1 cellular context compared by ENCODE assay signal in the genomic region with DNA sequence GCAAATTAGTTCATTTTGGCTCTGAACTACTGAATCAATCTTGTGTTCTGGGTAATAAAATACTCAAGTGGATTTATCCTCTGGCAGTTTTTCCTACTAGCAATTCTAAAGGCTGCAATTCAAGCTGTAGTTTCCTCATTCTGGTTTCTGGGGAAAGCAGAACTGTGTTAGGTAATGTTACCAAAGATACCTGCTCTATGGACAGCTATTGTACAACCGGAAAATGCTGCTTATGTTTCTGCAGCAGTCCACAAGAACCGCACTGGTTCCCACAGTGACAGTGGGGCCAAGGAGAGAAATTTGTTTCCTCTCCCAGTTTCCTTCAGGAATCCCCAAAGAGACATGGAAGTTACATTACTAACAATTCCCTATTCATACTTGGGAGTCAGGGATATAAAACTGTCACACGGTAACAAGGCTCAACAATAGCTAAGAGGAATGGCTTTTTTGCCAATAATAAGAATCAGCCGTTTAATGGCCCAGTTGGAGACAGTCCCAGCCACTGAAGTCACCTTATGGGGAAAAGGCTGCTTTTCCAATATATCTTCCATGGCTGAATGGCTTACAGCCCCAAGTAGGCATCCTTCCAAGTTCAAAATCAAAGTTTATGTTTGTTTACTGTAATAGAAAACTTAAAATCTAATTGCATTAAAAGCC.
A peak's percentile ranks its signal among the peaks of the same experiment; 100 is the strongest.
TF ChIP-seq lines count a peak whose summit lies in the region.

No MANE protein-coding gene starts in this region.

TF ChIP-seq in HEK293, 187 proteins besides CTCF, POLR2A, EP300 and RAD21 (continued from another document and continues in another):
- TF ChIP-seq, protein P1, sequence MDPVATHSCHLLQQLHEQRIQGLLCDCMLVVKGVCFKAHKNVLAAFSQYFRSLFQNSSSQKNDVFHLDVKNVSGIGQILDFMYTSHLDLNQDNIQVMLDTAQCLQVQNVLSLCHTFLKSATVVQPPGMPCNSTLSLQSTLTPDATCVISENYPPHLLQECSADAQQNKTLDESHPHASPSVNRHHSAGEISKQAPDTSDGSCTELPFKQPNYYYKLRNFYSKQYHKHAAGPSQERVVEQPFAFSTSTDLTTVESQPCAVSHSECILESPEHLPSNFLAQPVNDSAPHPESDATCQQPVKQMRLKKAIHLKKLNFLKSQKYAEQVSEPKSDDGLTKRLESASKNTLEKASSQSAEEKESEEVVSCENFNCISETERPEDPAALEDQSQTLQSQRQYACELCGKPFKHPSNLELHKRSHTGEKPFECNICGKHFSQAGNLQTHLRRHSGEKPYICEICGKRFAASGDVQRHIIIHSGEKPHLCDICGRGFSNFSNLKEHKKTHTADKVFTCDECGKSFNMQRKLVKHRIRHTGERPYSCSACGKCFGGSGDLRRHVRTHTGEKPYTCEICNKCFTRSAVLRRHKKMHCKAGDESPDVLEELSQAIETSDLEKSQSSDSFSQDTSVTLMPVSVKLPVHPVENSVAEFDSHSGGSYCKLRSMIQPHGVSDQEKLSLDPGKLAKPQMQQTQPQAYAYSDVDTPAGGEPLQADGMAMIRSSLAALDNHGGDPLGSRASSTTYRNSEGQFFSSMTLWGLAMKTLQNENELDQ (tag by site-specific recombination; IDR thresholded peaks at IDR 0.05; ENCODE audit: low read depth): no peak
- TF ChIP-seq, protein P2, sequence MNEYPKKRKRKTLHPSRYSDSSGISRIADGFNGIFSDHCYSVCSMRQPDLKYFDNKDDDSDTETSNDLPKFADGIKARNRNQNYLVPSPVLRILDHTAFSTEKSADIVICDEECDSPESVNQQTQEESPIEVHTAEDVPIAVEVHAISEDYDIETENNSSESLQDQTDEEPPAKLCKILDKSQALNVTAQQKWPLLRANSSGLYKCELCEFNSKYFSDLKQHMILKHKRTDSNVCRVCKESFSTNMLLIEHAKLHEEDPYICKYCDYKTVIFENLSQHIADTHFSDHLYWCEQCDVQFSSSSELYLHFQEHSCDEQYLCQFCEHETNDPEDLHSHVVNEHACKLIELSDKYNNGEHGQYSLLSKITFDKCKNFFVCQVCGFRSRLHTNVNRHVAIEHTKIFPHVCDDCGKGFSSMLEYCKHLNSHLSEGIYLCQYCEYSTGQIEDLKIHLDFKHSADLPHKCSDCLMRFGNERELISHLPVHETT (tag by site-specific recombination; IDR thresholded peaks at IDR 0.05): no peak
- TF ChIP-seq ZNF549 (tag by site-specific recombination; IDR thresholded peaks at IDR 0.05) (no peak), ZNF404 (tag by site-specific recombination; IDR thresholded peaks at IDR 0.05) (no peak), YY2 (tag by site-specific recombination; IDR thresholded peaks at IDR 0.05) (no peak), ZNF629 (tag by site-specific recombination; IDR thresholded peaks at IDR 0.05) (peak; percentile 60; the same call in 1 of the 2 replicates), ZNF10 (tag by site-specific recombination; IDR thresholded peaks at IDR 0.05) (peak; percentile 62; the same call in 1 of the 2 replicates), SP7 (tag by site-specific recombination; IDR thresholded peaks at IDR 0.05) (peak; percentile 80), ZNF202 (tag by site-specific recombination; IDR thresholded peaks at IDR 0.05; ENCODE audit: borderline replicate concordance) (no peak), ZNF600 (tag by site-specific recombination; IDR thresholded peaks at IDR 0.05) (peak; percentile 67), ZNF19 (tag by site-specific recombination; IDR thresholded peaks at IDR 0.05; ENCODE audit: low read depth) (no peak), ZNF555 (tag by site-specific recombination; conservative IDR thresholded peaks at IDR 0.05) (no peak), ZNF670 (tag by site-specific recombination; IDR thresholded peaks at IDR 0.05; ENCODE audit: low read depth) (no peak), ZNF302 (tag by site-specific recombination; IDR thresholded peaks at IDR 0.05; ENCODE audit: low read depth) (no peak), ZNF16 (tag by site-specific recombination; IDR thresholded peaks at IDR 0.05; ENCODE audit: low read depth) (no peak), ZNF2 (tag by site-specific recombination; IDR thresholded peaks at IDR 0.05) (peak; percentile 70; the same call in 1 of the 2 replicates), ZNF146 (tag by site-specific recombination; IDR thresholded peaks at IDR 0.05) (no peak), ZEB2 (tag by site-specific recombination; IDR thresholded peaks at IDR 0.05) (peak; percentile 59; the same call in 1 of the 2 replicates), ZNF768 (tag by site-specific recombination; IDR thresholded peaks at IDR 0.05) (no peak), ZNF777 (tag by site-specific recombination; IDR thresholded peaks at IDR 0.05; ENCODE audit: borderline replicate concordance) (no peak), ZNF664 (tag by site-specific recombination; IDR thresholded peaks at IDR 0.05) (no peak), ZNF529 (tag by site-specific recombination; IDR thresholded peaks at IDR 0.05; ENCODE audit: insufficient replicate concordance) (no peak), KLF9 (tag by site-specific recombination; IDR thresholded peaks at IDR 0.05; ENCODE audit: low read depth) (no peak), ZNF133 (tag by site-specific recombination; IDR thresholded peaks at IDR 0.05) (no peak), ZNF140 (tag by site-specific recombination; IDR thresholded peaks at IDR 0.05) (no peak), MZF1 (tag by site-specific recombination; IDR thresholded peaks at IDR 0.05; ENCODE audit: borderline replicate concordance) (peak; percentile 99), HOXC10 (CRISPR knock-in tag; IDR thresholded peaks at IDR 0.05) (no peak), ZNF221 (tag by site-specific recombination; IDR thresholded peaks at IDR 0.05; ENCODE audit: borderline replicate concordance) (0 out of 2 replicates have a peak, but pooled peaks have one; percentile 42), ZNF175 (tag by site-specific recombination; IDR thresholded peaks at IDR 0.05) (no peak), ZNF776 (tag by site-specific recombination; IDR thresholded peaks at IDR 0.05; ENCODE audit: borderline replicate concordance) (no peak), ZNF514 (tag by site-specific recombination; IDR thresholded peaks at IDR 0.05) (no peak), OVOL3 (tag by site-specific recombination; IDR thresholded peaks at IDR 0.05) (0 out of 2 replicates have a peak, but pooled peaks have one; percentile 28), GLIS2 (tag by site-specific recombination; IDR thresholded peaks at IDR 0.05) (no peak), ZNF558 (tag by site-specific recombination; IDR thresholded peaks at IDR 0.05) (no peak)
- TF ChIP-seq, protein P3, sequence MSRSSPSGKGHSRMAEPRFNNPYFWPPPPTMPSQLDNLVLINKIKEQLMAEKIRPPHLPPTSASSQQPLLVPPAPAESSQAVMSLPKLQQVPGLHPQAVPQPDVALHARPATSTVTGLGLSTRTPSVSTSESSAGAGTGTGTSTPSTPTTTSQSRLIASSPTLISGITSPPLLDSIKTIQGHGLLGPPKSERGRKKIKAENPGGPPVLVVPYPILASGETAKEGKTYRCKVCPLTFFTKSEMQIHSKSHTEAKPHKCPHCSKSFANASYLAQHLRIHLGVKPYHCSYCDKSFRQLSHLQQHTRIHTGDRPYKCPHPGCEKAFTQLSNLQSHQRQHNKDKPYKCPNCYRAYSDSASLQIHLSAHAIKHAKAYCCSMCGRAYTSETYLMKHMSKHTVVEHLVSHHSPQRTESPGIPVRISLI (tag by site-specific recombination; IDR thresholded peaks at IDR 0.05): no peak
- TF ChIP-seq, protein P4, sequence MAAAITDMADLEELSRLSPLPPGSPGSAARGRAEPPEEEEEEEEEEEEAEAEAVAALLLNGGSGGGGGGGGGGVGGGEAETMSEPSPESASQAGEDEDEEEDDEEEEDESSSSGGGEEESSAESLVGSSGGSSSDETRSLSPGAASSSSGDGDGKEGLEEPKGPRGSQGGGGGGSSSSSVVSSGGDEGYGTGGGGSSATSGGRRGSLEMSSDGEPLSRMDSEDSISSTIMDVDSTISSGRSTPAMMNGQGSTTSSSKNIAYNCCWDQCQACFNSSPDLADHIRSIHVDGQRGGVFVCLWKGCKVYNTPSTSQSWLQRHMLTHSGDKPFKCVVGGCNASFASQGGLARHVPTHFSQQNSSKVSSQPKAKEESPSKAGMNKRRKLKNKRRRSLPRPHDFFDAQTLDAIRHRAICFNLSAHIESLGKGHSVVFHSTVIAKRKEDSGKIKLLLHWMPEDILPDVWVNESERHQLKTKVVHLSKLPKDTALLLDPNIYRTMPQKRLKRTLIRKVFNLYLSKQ (tag by site-specific recombination; IDR thresholded peaks at IDR 0.05; ENCODE audit: borderline replicate concordance): no peak
- TF ChIP-seq, protein P5, sequence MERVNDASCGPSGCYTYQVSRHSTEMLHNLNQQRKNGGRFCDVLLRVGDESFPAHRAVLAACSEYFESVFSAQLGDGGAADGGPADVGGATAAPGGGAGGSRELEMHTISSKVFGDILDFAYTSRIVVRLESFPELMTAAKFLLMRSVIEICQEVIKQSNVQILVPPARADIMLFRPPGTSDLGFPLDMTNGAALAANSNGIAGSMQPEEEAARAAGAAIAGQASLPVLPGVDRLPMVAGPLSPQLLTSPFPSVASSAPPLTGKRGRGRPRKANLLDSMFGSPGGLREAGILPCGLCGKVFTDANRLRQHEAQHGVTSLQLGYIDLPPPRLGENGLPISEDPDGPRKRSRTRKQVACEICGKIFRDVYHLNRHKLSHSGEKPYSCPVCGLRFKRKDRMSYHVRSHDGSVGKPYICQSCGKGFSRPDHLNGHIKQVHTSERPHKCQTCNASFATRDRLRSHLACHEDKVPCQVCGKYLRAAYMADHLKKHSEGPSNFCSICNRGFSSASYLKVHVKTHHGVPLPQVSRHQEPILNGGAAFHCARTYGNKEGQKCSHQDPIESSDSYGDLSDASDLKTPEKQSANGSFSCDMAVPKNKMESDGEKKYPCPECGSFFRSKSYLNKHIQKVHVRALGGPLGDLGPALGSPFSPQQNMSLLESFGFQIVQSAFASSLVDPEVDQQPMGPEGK (tag by site-specific recombination; IDR thresholded peaks at IDR 0.05): peak; percentile 54; the same call in 1 of the 2 replicates
- TF ChIP-seq, protein P6, sequence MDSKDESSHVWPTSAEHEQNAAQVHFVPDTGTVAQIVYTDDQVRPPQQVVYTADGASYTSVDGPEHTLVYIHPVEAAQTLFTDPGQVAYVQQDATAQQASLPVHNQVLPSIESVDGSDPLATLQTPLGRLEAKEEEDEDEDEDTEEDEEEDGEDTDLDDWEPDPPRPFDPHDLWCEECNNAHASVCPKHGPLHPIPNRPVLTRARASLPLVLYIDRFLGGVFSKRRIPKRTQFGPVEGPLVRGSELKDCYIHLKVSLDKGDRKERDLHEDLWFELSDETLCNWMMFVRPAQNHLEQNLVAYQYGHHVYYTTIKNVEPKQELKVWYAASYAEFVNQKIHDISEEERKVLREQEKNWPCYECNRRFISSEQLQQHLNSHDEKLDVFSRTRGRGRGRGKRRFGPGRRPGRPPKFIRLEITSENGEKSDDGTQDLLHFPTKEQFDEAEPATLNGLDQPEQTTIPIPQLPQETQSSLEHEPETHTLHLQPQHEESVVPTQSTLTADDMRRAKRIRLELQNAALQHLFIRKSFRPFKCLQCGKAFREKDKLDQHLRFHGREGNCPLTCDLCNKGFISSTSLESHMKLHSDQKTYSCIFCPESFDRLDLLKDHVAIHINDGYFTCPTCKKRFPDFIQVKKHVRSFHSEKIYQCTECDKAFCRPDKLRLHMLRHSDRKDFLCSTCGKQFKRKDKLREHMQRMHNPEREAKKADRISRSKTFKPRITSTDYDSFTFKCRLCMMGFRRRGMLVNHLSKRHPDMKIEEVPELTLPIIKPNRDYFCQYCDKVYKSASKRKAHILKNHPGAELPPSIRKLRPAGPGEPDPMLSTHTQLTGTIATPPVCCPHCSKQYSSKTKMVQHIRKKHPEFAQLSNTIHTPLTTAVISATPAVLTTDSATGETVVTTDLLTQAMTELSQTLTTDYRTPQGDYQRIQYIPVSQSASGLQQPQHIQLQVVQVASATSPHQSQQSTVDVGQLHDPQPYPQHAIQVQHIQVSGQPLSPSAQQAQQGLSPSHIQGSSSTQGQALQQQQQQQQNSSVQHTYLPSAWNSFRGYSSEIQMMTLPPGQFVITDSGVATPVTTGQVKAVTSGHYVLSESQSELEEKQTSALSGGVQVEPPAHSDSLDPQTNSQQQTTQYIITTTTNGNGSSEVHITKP (tag by site-specific recombination; IDR thresholded peaks at IDR 0.05): 0 out of 2 replicates have a peak, but pooled peaks have one; percentile 29
- TF ChIP-seq, protein P7, sequence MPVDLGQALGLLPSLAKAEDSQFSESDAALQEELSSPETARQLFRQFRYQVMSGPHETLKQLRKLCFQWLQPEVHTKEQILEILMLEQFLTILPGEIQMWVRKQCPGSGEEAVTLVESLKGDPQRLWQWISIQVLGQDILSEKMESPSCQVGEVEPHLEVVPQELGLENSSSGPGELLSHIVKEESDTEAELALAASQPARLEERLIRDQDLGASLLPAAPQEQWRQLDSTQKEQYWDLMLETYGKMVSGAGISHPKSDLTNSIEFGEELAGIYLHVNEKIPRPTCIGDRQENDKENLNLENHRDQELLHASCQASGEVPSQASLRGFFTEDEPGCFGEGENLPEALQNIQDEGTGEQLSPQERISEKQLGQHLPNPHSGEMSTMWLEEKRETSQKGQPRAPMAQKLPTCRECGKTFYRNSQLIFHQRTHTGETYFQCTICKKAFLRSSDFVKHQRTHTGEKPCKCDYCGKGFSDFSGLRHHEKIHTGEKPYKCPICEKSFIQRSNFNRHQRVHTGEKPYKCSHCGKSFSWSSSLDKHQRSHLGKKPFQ (tag by site-specific recombination; IDR thresholded peaks at IDR 0.05): peak; percentile 88
- TF ChIP-seq, protein P8, sequence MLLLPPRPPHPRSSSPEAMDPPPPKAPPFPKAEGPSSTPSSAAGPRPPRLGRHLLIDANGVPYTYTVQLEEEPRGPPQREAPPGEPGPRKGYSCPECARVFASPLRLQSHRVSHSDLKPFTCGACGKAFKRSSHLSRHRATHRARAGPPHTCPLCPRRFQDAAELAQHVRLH (tag by site-specific recombination; IDR thresholded peaks at IDR 0.05): peak; percentile 69
- TF ChIP-seq, protein P9, sequence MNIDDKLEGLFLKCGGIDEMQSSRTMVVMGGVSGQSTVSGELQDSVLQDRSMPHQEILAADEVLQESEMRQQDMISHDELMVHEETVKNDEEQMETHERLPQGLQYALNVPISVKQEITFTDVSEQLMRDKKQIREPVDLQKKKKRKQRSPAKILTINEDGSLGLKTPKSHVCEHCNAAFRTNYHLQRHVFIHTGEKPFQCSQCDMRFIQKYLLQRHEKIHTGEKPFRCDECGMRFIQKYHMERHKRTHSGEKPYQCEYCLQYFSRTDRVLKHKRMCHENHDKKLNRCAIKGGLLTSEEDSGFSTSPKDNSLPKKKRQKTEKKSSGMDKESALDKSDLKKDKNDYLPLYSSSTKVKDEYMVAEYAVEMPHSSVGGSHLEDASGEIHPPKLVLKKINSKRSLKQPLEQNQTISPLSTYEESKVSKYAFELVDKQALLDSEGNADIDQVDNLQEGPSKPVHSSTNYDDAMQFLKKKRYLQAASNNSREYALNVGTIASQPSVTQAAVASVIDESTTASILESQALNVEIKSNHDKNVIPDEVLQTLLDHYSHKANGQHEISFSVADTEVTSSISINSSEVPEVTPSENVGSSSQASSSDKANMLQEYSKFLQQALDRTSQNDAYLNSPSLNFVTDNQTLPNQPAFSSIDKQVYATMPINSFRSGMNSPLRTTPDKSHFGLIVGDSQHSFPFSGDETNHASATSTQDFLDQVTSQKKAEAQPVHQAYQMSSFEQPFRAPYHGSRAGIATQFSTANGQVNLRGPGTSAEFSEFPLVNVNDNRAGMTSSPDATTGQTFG (tag by site-specific recombination; IDR thresholded peaks at IDR 0.05; ENCODE audit: borderline replicate concordance): no peak
- TF ChIP-seq, protein P10, sequence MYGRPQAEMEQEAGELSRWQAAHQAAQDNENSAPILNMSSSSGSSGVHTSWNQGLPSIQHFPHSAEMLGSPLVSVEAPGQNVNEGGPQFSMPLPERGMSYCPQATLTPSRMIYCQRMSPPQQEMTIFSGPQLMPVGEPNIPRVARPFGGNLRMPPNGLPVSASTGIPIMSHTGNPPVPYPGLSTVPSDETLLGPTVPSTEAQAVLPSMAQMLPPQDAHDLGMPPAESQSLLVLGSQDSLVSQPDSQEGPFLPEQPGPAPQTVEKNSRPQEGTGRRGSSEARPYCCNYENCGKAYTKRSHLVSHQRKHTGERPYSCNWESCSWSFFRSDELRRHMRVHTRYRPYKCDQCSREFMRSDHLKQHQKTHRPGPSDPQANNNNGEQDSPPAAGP (tag by site-specific recombination; IDR thresholded peaks at IDR 0.05): no peak
